Comparison of ENCODE assay signal across 8 cellular contexts in the genomic region with DNA sequence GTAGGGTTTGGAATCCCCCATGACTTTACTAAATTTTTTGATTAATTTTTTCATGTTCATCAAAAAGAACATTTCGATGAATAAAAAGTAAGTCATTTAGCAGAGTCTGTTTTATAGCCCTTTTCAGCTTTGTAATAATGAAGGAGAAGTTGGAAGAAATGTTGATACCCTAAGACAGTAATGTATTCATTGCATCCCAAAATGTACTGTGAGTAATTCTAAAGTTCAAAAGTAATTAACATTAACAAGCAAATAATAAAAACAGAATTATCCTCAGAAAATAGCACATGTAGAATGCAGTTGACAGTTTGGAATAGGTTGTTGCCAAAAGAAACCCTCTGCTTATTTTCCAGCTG.
"Had no signal": no experiment of that assay in that cellular context is flagged by ENCODE, and none has a peak within 500 bp of the region (broad histone marks: within the 10 kb centered on the region; RNA-seq: fewer than 3 reads in every experiment).

No MANE protein-coding gene starts in this region.

- H3K4me3 Mint-ChIP-seq: HFFc6, IgD-negative memory B cell had no signal

- H3K9me3 ChIP-seq: HAP-1 had no signal

- H3K4me3 ChIP-seq: GM23248, HAP-1 had no signal

- H3K9me3 Mint-ChIP-seq: HFFc6, IgD-negative memory B cell had no signal

- H3K27ac Mint-ChIP-seq: HFFc6, IgD-negative memory B cell had no signal

- H2AFZ ChIP-seq: GM23248 had no signal

- H3K27ac ChIP-seq: GM23248 had no signal

- H3K36me3 Mint-ChIP-seq: IgD-negative memory B cell had no signal

- DNase-seq: GM23248, GOT3, H7, HFFc6, KBM-7 had no signal

- H3K4me1 Mint-ChIP-seq: IgD-negative memory B cell had no signal

- ATAC-seq: HCT116 had no signal

- H3K4me1 ChIP-seq: HAP-1 had no signal

- H3K36me3 ChIP-seq: HAP-1 had no signal

- H3K9ac ChIP-seq: GM23248 had no signal
